Comparison of ENCODE assay signal across 8 cellular contexts in genomic region chr4:185534850-185535761, GRCh38. TPM values are rescaled to one million over a fixed set of nuclear protein-coding genes. Genes with fewer than 3 reads are reported as not detected.
A peak's percentile ranks its signal among the peaks of the same experiment; 100 is the strongest.
DNase-seq lines count a peak whose midpoint lies in the region; ATAC-seq, FAIRE-seq and TF ChIP-seq lines count a peak whose summit lies in the region.

PDLIM3 (minus strand) TSS chr4:185535507; CDS start chr4:185535434, 73 bp downstream.

- no peak for TF ChIP-seq CTCF in astrocyte (IDR thresholded peaks at IDR 0.05; ENCODE audit: insufficient read depth, low read depth, low read length)

- peaks cover 11% of the 10 kb centered on the region for H3K27me3 ChIP-seq in astrocyte (ENCODE audit: insufficient read depth, low read length)

- ATAC-seq in HG03342 (IDR thresholded peaks at IDR 0.05; ENCODE audit: unreplicated experiment): no peak

- no peaks in the 10 kb centered on the region for H4K20me1 ChIP-seq in astrocyte (ENCODE audit: insufficient read depth, low read length)

- DNase-seq in activated CD4-positive, alpha-beta T cell treated with anti-CD3 and anti-CD28 coated beads for 48 hours: peak; percentile 9
- DNase-seq in activated CD4-positive, alpha-beta T cell treated with anti-CD3 and anti-CD28 coated beads for 4 hours: no peak
- peak; percentile 53 for DNase-seq in NCI-H1105 treated with DMSO at 0.1 percent for 48 hours (lab: John Stamatoyannopoulos, UW)
- DNase-seq in astrocyte (ENCODE audit: low read depth): peak; percentile 29
- DNase-seq in hypothalamus (lab: John Stamatoyannopoulos, UW): peak in 47 of 51 donors; percentile 12 to 86 (median 64)
- peak; percentile 72 for DNase-seq in putamen (ENCODE audit: low spot score)
- DNase-seq in KBM-7: no peak

- peaks cover 14% of the 10 kb centered on the region for H3K27me3 Mint-ChIP-seq in astrocyte (ENCODE audit: low read depth, unreplicated experiment)

- H3K9me3 ChIP-seq in astrocyte (ENCODE audit: insufficient read depth, low read depth, low read length): no peaks in the 10 kb centered on the region

- peak within 1 kb of the TSS; percentile 84 for H3K9ac ChIP-seq in astrocyte (ENCODE audit: low read length)

- H3K4me3 ChIP-seq in astrocyte (ENCODE audit: insufficient read depth, low read depth, low read length): peak within 1 kb of the TSS; percentile 82

- H3K4me1 ChIP-seq in astrocyte (ENCODE audit: insufficient read depth, low read length): no peaks in the 10 kb centered on the region

- in situ Hi-C loops in KBM-7 (cut with MboI; ENCODE audit: low pct_unique_long_range_greater_than_20kb, low sequenced_read_pairs): no loop called here

- H3K9me3 Mint-ChIP-seq in astrocyte (ENCODE audit: unreplicated experiment): no peaks in the 10 kb centered on the region

- H3K27ac ChIP-seq in astrocyte (ENCODE audit: low read depth, low read length): peak within 1 kb of the TSS; percentile 56

- peaks cover 5% of the 10 kb centered on the region for H3K79me2 ChIP-seq in astrocyte (ENCODE audit: insufficient read depth, low read length)

- peak within 1 kb of the TSS; percentile 93 for H2AFZ ChIP-seq in astrocyte (ENCODE audit: low read depth, low read length)

- FAIRE-seq in astrocyte (lab: Jason Lieb, UNC): no peak

- no peaks in the 10 kb centered on the region for H3K4me1 Mint-ChIP-seq in astrocyte (ENCODE audit: low read depth, unreplicated experiment)

- H3K27ac Mint-ChIP-seq in astrocyte (ENCODE audit: unreplicated experiment): peak within 1 kb of the TSS; percentile 5

- H3K36me3 ChIP-seq in astrocyte (ENCODE audit: insufficient read depth, low read length): no peaks in the 10 kb centered on the region

- H3K4me3 Mint-ChIP-seq in astrocyte (ENCODE audit: unreplicated experiment): peak within 1 kb of the TSS; percentile 95

- H3K36me3 Mint-ChIP-seq in astrocyte (ENCODE audit: low read depth, unreplicated experiment): no peaks in the 10 kb centered on the region

- H3K4me2 ChIP-seq in astrocyte (ENCODE audit: low read length): peak within 1 kb of the TSS; percentile 84

RNA-seq across cellular contexts. Expression of gene PDLIM3, which starts in this region (rescaled TPM):
- 28.5 and 30.7 TPM in 2 replicates for total RNA-seq in astrocyte

Comparison
In these comparisons a context has a peak if more than half of its experiments do, and no peak if none do; other contexts are left out.
1. DNase-seq: peak in activated CD4-positive, alpha-beta T cell treated with anti-CD3 and anti-CD28 coated beads for 48 hours (single experiment), NCI-H1105 treated with DMSO at 0.1 percent for 48 hours (single experiment), astrocyte (single experiment), hypothalamus (47 of 51) and putamen (single experiment); none in activated CD4-positive, alpha-beta T cell treated with anti-CD3 and anti-CD28 coated beads for 4 hours (0 of 2) and KBM-7 (single experiment).